Comparison of ENCODE assay signal across 1 cellular context in genomic region chr20:36050436-36051317, GRCh38.
TF ChIP-seq lines count a peak whose summit lies in the region.

No MANE protein-coding gene starts in this region.

TF ChIP-seq in HepG2, 621 proteins besides CTCF, POLR2A, EP300 and RAD21 (continued from another document and continues in another):
- TF ChIP-seq FOXP4 (CRISPR knock-in tag; IDR thresholded peaks at IDR 0.05) = peak; percentile 69
- TF ChIP-seq ZNF773 (CRISPR knock-in tag; IDR thresholded peaks at IDR 0.05; ENCODE audit: borderline replicate concordance) = no peak
- TF ChIP-seq AGO2 (optimal IDR thresholded peaks at IDR 0.05; ENCODE audit: low read depth, low read length) = peak; percentile 88
- no peak for TF ChIP-seq ZNF256 (CRISPR knock-in tag; conservative IDR thresholded peaks at IDR 0.05)
- peak; percentile 92 for TF ChIP-seq ZNF800 (CRISPR knock-in tag; IDR thresholded peaks at IDR 0.05)
- TF ChIP-seq ZNF562 (CRISPR knock-in tag; IDR thresholded peaks at IDR 0.05; ENCODE audit: borderline replicate concordance) = 0 out of 2 replicates have a peak, but pooled peaks have one; percentile 31
- 0 out of 2 replicates have a peak, but pooled peaks have one; percentile 86 for TF ChIP-seq ZNF253 (CRISPR knock-in tag; IDR thresholded peaks at IDR 0.05; ENCODE audit: borderline replicate concordance)
- TF ChIP-seq ZNF878 (CRISPR knock-in tag; IDR thresholded peaks at IDR 0.05) = peak; percentile 14; the same call in 1 of the 2 replicates
- TF ChIP-seq DR1 (CRISPR knock-in tag; IDR thresholded peaks at IDR 0.05) = peak; percentile 88
- TF ChIP-seq ZNF816 (CRISPR knock-in tag; IDR thresholded peaks at IDR 0.05; ENCODE audit: borderline replicate concordance) = peak; percentile 98; the same call in 1 of the 2 replicates
- peak; percentile 93; the same call in 1 of the 2 replicates for TF ChIP-seq ZNF570 (CRISPR knock-in tag; IDR thresholded peaks at IDR 0.05; ENCODE audit: borderline replicate concordance)
- peak; percentile 69; the same call in 1 of the 2 replicates for TF ChIP-seq NCOR1 (IDR thresholded peaks at IDR 0.05; ENCODE audit: borderline replicate concordance, low read length)
- TF ChIP-seq ZNF772 (CRISPR knock-in tag; IDR thresholded peaks at IDR 0.05) = peak; percentile 100
- no peak; the same call in 1 of the 2 replicates for TF ChIP-seq ZNF614 (CRISPR knock-in tag; IDR thresholded peaks at IDR 0.05; ENCODE audit: borderline replicate concordance)
- peak; percentile 90 for TF ChIP-seq HNRNPL (IDR thresholded peaks at IDR 0.05; ENCODE audit: low read depth, low read length)
- peak; percentile 8; the same call in 1 of the 2 replicates for TF ChIP-seq TBP (CRISPR knock-in tag; IDR thresholded peaks at IDR 0.05)
- TF ChIP-seq ZNF790 (CRISPR knock-in tag; IDR thresholded peaks at IDR 0.05; ENCODE audit: borderline replicate concordance) = peak; percentile 84; the same call in 1 of the 2 replicates
- peak; percentile 97 for TF ChIP-seq SP140L (CRISPR knock-in tag; IDR thresholded peaks at IDR 0.05; ENCODE audit: borderline replicate concordance)
- peak; percentile 88 for TF ChIP-seq XRCC5 (optimal IDR thresholded peaks at IDR 0.05; ENCODE audit: low read length)
- TF ChIP-seq TRIM24 (CRISPR knock-in tag; IDR thresholded peaks at IDR 0.05) = no peak
- TF ChIP-seq ZSCAN12 (CRISPR knock-in tag; IDR thresholded peaks at IDR 0.05) = no peak
- TF ChIP-seq CREBL2 (CRISPR knock-in tag; IDR thresholded peaks at IDR 0.05; ENCODE audit: borderline replicate concordance) = peak; percentile 66; the same call in 1 of the 2 replicates
- peak; percentile 97 for TF ChIP-seq IKZF5 (CRISPR knock-in tag; IDR thresholded peaks at IDR 0.05)
- 0 out of 2 replicates have a peak, but pooled peaks have one; percentile 15 for TF ChIP-seq PRDM10 (CRISPR knock-in tag; IDR thresholded peaks at IDR 0.05; ENCODE audit: low read depth)
- TF ChIP-seq BCL3 (CRISPR knock-in tag; IDR thresholded peaks at IDR 0.05) = peak; percentile 96
- TF ChIP-seq SRY (CRISPR knock-in tag; IDR thresholded peaks at IDR 0.05) = peak; percentile 98
- peak; percentile 97; the same call in 1 of the 2 replicates for TF ChIP-seq ZNF704 (CRISPR knock-in tag; IDR thresholded peaks at IDR 0.05; ENCODE audit: borderline replicate concordance)
- TF ChIP-seq ZNF101 (CRISPR knock-in tag; IDR thresholded peaks at IDR 0.05; ENCODE audit: borderline replicate concordance, low read depth) = peak; percentile 89; the same call in 1 of the 2 replicates
- TF ChIP-seq ATF1 (CRISPR knock-in tag; IDR thresholded peaks at IDR 0.05) = no peak
- TF ChIP-seq CEBPB (IDR thresholded peaks at IDR 0.05; ENCODE audit: borderline replicate concordance, low read depth, low read length) = no peak
- peak; percentile 79 for TF ChIP-seq HCFC1 (IDR thresholded peaks at IDR 0.05; ENCODE audit: low read depth, low read length)
- peak; percentile 18; the same call in 1 of the 2 replicates for TF ChIP-seq NR0B2 (CRISPR knock-in tag; IDR thresholded peaks at IDR 0.05)
- peak; percentile 91 for TF ChIP-seq MEF2D (CRISPR knock-in tag; IDR thresholded peaks at IDR 0.05)
- peak; percentile 92 for TF ChIP-seq USF2 (IDR thresholded peaks at IDR 0.05; ENCODE audit: low read depth, low read length)
- peak; percentile 96 for TF ChIP-seq USF2 (CRISPR knock-in tag; IDR thresholded peaks at IDR 0.05; ENCODE audit: borderline replicate concordance)
- no peak for TF ChIP-seq ZBTB14 (CRISPR knock-in tag; IDR thresholded peaks at IDR 0.05)
- 0 out of 2 replicates have a peak, but pooled peaks have one; percentile 87 for TF ChIP-seq CC2D1A (CRISPR knock-in tag; IDR thresholded peaks at IDR 0.05)
- peak; percentile 94 for TF ChIP-seq BORCS8-MEF2B (CRISPR knock-in tag; IDR thresholded peaks at IDR 0.05)
- TF ChIP-seq ZNF232 (CRISPR knock-in tag; IDR thresholded peaks at IDR 0.05; ENCODE audit: borderline replicate concordance) = no peak
- peak; percentile 78 for TF ChIP-seq PTBP1 (IDR thresholded peaks at IDR 0.05; ENCODE audit: low read depth, low read length, poor library complexity, severe bottlenecking)
- no peak for TF ChIP-seq SNAI1 (CRISPR knock-in tag; IDR thresholded peaks at IDR 0.05; ENCODE audit: borderline replicate concordance)
